In the genomic region with DNA sequence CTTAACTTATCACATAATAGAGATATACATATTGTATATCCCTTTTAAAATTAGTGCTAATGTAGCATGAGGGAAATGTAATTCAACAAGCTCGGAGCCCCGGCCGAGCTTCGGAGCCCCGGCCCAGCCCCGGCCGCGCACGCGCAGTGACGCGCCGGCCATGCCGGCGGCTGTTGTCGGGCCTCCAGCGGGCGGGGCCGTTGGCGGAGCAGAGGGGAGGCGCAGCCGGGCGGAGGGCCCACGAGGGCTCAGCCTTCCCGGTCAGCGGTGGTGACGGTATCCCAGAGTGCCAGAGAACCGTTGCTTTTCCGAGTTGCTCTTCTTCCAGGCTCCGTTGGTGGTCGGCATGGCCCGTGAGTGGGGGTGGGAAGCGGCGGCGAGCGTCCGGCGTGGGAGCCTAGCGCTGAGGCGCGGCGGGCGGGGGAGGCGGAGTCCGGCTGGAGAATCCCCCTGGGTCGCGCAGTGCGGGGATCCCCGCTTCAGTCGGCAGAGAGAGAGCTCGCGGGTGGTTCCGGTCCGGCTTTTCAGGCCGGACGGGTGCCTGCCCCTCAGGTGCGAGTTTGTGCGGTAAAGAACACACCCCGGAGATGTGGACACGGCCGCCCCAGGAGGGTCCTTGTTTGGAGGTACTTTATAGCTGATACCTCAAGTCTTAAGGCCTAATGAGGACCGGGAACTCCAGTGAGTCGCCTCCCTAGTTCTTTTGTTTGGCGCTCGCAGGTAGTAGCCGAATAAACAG, we compare ENCODE assay signal across 8 cellular contexts. TPM values are rescaled to one million over a fixed set of nuclear protein-coding genes. Genes with fewer than 3 reads are reported as not detected.
DNase-seq lines count a peak whose midpoint lies in the region; ATAC-seq, FAIRE-seq and TF ChIP-seq lines count a peak whose summit lies in the region.
"Not testable (repeated sequence)": the region's sequence is repeated elsewhere in the genome, so short reads cannot be mapped to it uniquely, and the experiment has no call there.

A gene (plus strand): TSS at position 146 of the 739 bp plus-strand sequence. CDS start 201 bp downstream, at position 347.

- not testable (repeated sequence) for H3K4me1 Mint-ChIP-seq in naive B cell

- peak; percentile 85 for ATAC-seq in GM21528 (IDR thresholded peaks at IDR 0.05; ENCODE audit: low FRiP score, unreplicated experiment)
- ATAC-seq in HG03045 (IDR thresholded peaks at IDR 0.05; ENCODE audit: unreplicated experiment): peak; percentile 94
- peak; percentile 87 to 92 for ATAC-seq in naive B cell (ENCODE audit: low read depth in 2 of 2)
- peak; percentile 78 for ATAC-seq in thoracic aorta (ENCODE audit: insufficient number of reproducible peaks, low FRiP score, low read depth)

- H3K27me3 ChIP-seq in thoracic aorta (replicated peaks; ENCODE audit: insufficient read depth): not testable (repeated sequence)

- TF ChIP-seq CTCF in thoracic aorta (IDR thresholded peaks at IDR 0.05): not testable (repeated sequence)

- no CpG with 5 or more reads among the region's 66 CpGs for WGBS in adipose tissue, 3 donors

- H3K36me3 ChIP-seq in thoracic aorta: not testable (repeated sequence)

- not testable (repeated sequence) for H3K4me1 ChIP-seq in thoracic aorta (ENCODE audit: control insufficient read depth in 1 of 2, low read depth in 2 of 2)

- not testable (repeated sequence) for H3K4me3 Mint-ChIP-seq in naive B cell

- H3K9me3 Mint-ChIP-seq in naive B cell: not testable (repeated sequence)

- H3K9me3 ChIP-seq in thoracic aorta: not testable (repeated sequence)

- H3K4me3 ChIP-seq in thoracic aorta: not testable (repeated sequence)

- H3K36me3 Mint-ChIP-seq in naive B cell: not testable (repeated sequence)

- not testable (repeated sequence) for H3K27me3 Mint-ChIP-seq in naive B cell

- H3K27ac Mint-ChIP-seq in naive B cell: not testable (repeated sequence)

- DNase-seq in GM18507 (ENCODE audit: extremely low spot score, insufficient read length, low read depth); NCI-H460 (ENCODE audit: extremely low read depth, low read depth); glomerular endothelial cell (ENCODE audit: extremely low read depth, low read depth, low spot score); naive B cell; thoracic aorta (ENCODE audit: low spot score): not testable (repeated sequence)

- peak; percentile 66 for FAIRE-seq in GM18507 (lab: Jason Lieb, UNC)

- not testable (repeated sequence) for H3K27ac ChIP-seq in adipose tissue (ENCODE audit: low read depth, low read length); thoracic aorta

RNA-seq across cellular contexts. Expression of the gene that starts here (rescaled TPM):
- 78.2 and 87.6 TPM in 2 replicates for total RNA-seq in NCI-H460 (2014; rRNA removed; shearing (Covaris generic))
- 38.0 and 72.6 TPM in 2 replicates for polyA plus RNA-seq in NCI-H460 (2014; cell fraction: nucleus; rRNA removed)
- polyA plus RNA-seq in adipose tissue (10 to 100 TPM; 18.4 to 37.1 (median 23.6) TPM), naive B cell (ENCODE audit: low read depth in 6 of 6) (10 to 100 TPM; 40.3 to 67.4 (median 54.7) TPM)
- total RNA-seq in glomerular endothelial cell (28.6 and 46.4 TPM in 2 replicates), thoracic aorta (10 to 100 TPM; 32.9 to 43.5 TPM)
